Comparison of ENCODE assay signal across 11 cellular contexts in the genomic region with DNA sequence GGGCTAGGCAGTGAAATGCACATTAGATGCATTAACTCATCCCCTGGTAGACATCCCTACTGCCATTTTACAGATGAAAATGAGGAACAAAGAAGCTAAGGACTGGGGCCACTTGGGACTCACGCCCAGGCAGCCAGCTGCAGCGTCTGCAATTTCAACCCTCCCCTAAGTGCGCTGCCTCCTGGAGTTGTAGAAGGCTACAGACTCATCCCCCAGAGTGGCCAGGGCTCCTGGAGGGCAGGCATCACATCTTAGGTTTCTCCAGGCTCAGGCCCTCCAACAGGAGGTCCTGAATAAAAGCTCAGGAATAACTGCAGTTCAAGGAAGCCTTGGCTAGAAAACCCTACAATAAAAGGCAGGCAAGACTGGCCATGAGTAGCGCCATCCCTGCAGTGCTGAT. TPM values are rescaled to one million over a fixed set of nuclear protein-coding genes. Genes with fewer than 3 reads are reported as not detected.
DNase-seq lines count a peak whose midpoint lies in the region; ATAC-seq and TF ChIP-seq lines count a peak whose summit lies in the region.
"Had no signal": no experiment of that assay in that cellular context is flagged by ENCODE, and none has a peak within 500 bp of the region (broad histone marks: within the 10 kb centered on the region; RNA-seq: fewer than 3 reads in every experiment).

No MANE protein-coding gene starts in this region.

- H3K27me3 ChIP-seq in naive thymus-derived CD4-positive, alpha-beta T cell (ENCODE audit: control insufficient read depth in 2 of 2, insufficient read depth in 2 of 2, low read length in 2 of 2), result no peaks in the 10 kb centered on the region
- H3K27me3 ChIP-seq in upper lobe of right lung, result no peaks in the 10 kb centered on the region
- no peaks in the 10 kb centered on the region for H3K27me3 ChIP-seq in PC-9 (ENCODE audit: insufficient read depth, low read depth)

- no peaks in the 10 kb centered on the region for H3K9me2 ChIP-seq in PC-9 (ENCODE audit: insufficient read depth)

- peaks cover 72 to 86% of the 10 kb centered on the region in 2 donors for H3K4me1 ChIP-seq in naive thymus-derived CD4-positive, alpha-beta T cell (ENCODE audit: control insufficient read depth in 2 of 2, insufficient read depth in 2 of 2, low read length in 2 of 2)
- H3K4me1 ChIP-seq in upper lobe of right lung, result peaks cover 98% of the 10 kb centered on the region
- H3K4me1 ChIP-seq in PC-9 (replicated peaks; ENCODE audit: insufficient read depth), result peaks cover 21% of the 10 kb centered on the region

- H3K4me3 ChIP-seq in naive thymus-derived CD4-positive, alpha-beta T cell (ENCODE audit: low read length), result no peak overlapping the region
- no peak overlapping the region for H3K4me3 ChIP-seq in upper lobe of right lung
- H3K4me3 ChIP-seq in PC-9, result no peak overlapping the region

- CTCF ChIA-PET in activated naive CD4-positive, alpha-beta T cell treated with anti-CD3 and anti-CD28 coated beads for 36 hours (lab: Charles Lee), result interaction anchor here (0.5 to 0.9 kb wide), 2 partner anchors 19 to 57 kb away, joined by 3 to 5 read pairs; no protein-coding TSS in a partner anchor
- CTCF ChIA-PET in naive thymus-derived CD4-positive, alpha-beta T cell (lab: Charles Lee), result interaction anchor here (1.6 to 1.8 kb wide), 2 partner anchors 14 to 16 kb away, joined by 3 to 7 read pairs; no protein-coding TSS in a partner anchor
- CTCF ChIA-PET in PC-9 (lab: Charles Lee), result no interaction called here

- no peak for DNase-seq in activated naive CD4-positive, alpha-beta T cell treated with anti-CD3 and anti-CD28 coated beads for 36 hours
- no peak for DNase-seq in activated naive CD4-positive, alpha-beta T cell treated with Interleukin-2 at 50 U/mL for 16 hours
- DNase-seq in caudate nucleus (lab: John Stamatoyannopoulos, UW) (peak in 6 of 61 donors; percentile 15 to 65 (median 40)), upper lobe of right lung (no peak), SW 1271 (lab: John Stamatoyannopoulos, UW) (no peak), PC-9 (no peak)
- no peak for DNase-seq in naive thymus-derived CD4-positive, alpha-beta T cell
- DNase-seq: AML-193, NCI-H1417 treated with DMSO at 0.1 percent for 48 hours had no signal

- BruUV-seq in PC-9 (replicated peaks; lab: Mats Ljungman, UMichigan), result no TSS peak

- no peak overlapping the region for H3K4me3 Mint-ChIP-seq in activated naive CD4-positive, alpha-beta T cell treated with anti-CD3 and anti-CD28 coated beads for 36 hours
- H3K4me3 Mint-ChIP-seq in naive thymus-derived CD4-positive, alpha-beta T cell, result peak overlapping the region in 8 of 10 donors; percentile 20 to 91 (median 78)

- peaks cover 33% of the 10 kb centered on the region for H4K20me1 ChIP-seq in PC-9 (ENCODE audit: insufficient read depth)

- TF ChIP-seq CTCF in upper lobe of right lung (IDR thresholded peaks at IDR 0.05) (no peak), PC-9 (conservative IDR thresholded peaks at IDR 0.05) (no peak)

- no peak overlapping the region for H3K4me2 ChIP-seq in PC-9

- peak overlapping the region; percentile 50 for H3K27ac ChIP-seq in caudate nucleus (ENCODE audit: low read depth, low read length)
- H3K27ac ChIP-seq in naive thymus-derived CD4-positive, alpha-beta T cell (ENCODE audit: low read depth, low read length), result peak overlapping the region; percentile 79
- no peak overlapping the region for H3K27ac ChIP-seq in upper lobe of right lung
- no peak overlapping the region for H3K27ac ChIP-seq in PC-9
- H3K27ac ChIP-seq: epithelial cell of prostate had no signal

- peaks cover 21% of the 10 kb centered on the region for H3F3A ChIP-seq in PC-9 (ENCODE audit: insufficient read depth, low read depth)

- ATAC-seq in naive thymus-derived CD4-positive, alpha-beta T cell, result no peak
- ATAC-seq in upper lobe of right lung (peak; percentile 5), HG02852 (IDR thresholded peaks at IDR 0.05; ENCODE audit: unreplicated experiment) (no peak)

- H3K9me3 Mint-ChIP-seq in activated naive CD4-positive, alpha-beta T cell treated with anti-CD3 and anti-CD28 coated beads for 36 hours, result no peaks in the 10 kb centered on the region
- no peaks in the 10 kb centered on the region for H3K9me3 Mint-ChIP-seq in naive thymus-derived CD4-positive, alpha-beta T cell

- peaks cover 71% of the 10 kb centered on the region for H3K79me2 ChIP-seq in PC-9 (ENCODE audit: low read depth)

- H3K4me1 Mint-ChIP-seq in activated naive CD4-positive, alpha-beta T cell treated with anti-CD3 and anti-CD28 coated beads for 36 hours (ENCODE audit: low read depth), result peaks cover 88% of the 10 kb centered on the region
- H3K4me1 Mint-ChIP-seq in naive thymus-derived CD4-positive, alpha-beta T cell, result peaks cover 80 to 95% (median 91%) of the 10 kb centered on the region in 7 donors

- no peaks in the 10 kb centered on the region for H3K27me3 Mint-ChIP-seq in activated naive CD4-positive, alpha-beta T cell treated with anti-CD3 and anti-CD28 coated beads for 36 hours (ENCODE audit: low read depth)
- H3K27me3 Mint-ChIP-seq in naive thymus-derived CD4-positive, alpha-beta T cell, result no peaks in the 10 kb centered on the region

- POLR2A ChIA-PET in naive thymus-derived CD4-positive, alpha-beta T cell (lab: Charles Lee), result interaction anchor here (0.6 to 2.5 kb wide), 6 partner anchors 9 to 30 kb away, joined by 3 to 9 read pairs (median 4); no protein-coding TSS in a partner anchor
- POLR2A ChIA-PET in PC-9 (lab: Charles Lee; ENCODE audit: unreplicated experiment), result no interaction called here

- H3K27ac Mint-ChIP-seq in activated naive CD4-positive, alpha-beta T cell treated with anti-CD3 and anti-CD28 coated beads for 36 hours, result peak overlapping the region; percentile 27
- H3K27ac Mint-ChIP-seq in naive thymus-derived CD4-positive, alpha-beta T cell, result peak overlapping the region in 7 of 9 donors; percentile 77 to 97 (median 91)

- no peak overlapping the region for H2AFZ ChIP-seq in PC-9

- peaks cover 8% of the 10 kb centered on the region for H3K36me3 Mint-ChIP-seq in activated naive CD4-positive, alpha-beta T cell treated with anti-CD3 and anti-CD28 coated beads for 36 hours (ENCODE audit: low read depth)
- peaks cover 3 to 28% (median 13%) of the 10 kb centered on the region in 5 donors for H3K36me3 Mint-ChIP-seq in naive thymus-derived CD4-positive, alpha-beta T cell

- peaks cover 0 to 10% (median 0%) of the 10 kb centered on the region in 3 experiments for H3K36me3 ChIP-seq in naive thymus-derived CD4-positive, alpha-beta T cell (ENCODE audit: control insufficient read depth in 2 of 3, insufficient read depth in 3 of 3, low read length in 3 of 3)
- H3K36me3 ChIP-seq in upper lobe of right lung, result no peaks in the 10 kb centered on the region
- no peaks in the 10 kb centered on the region for H3K36me3 ChIP-seq in PC-9 (ENCODE audit: low read depth)

- H3K9me3 ChIP-seq in naive thymus-derived CD4-positive, alpha-beta T cell (ENCODE audit: control insufficient read depth in 2 of 3, low read length in 3 of 3), result no peaks in the 10 kb centered on the region
- H3K9me3 ChIP-seq in upper lobe of right lung (no peaks in the 10 kb centered on the region), PC-9 (ENCODE audit: insufficient read depth, low read depth) (no peaks in the 10 kb centered on the region)

- intact Hi-C loops in activated naive CD4-positive, alpha-beta T cell treated with anti-CD3 and anti-CD28 coated beads for 36 hours (cut with micrococcal nuclease), result no loop called here
- intact Hi-C loops in naive thymus-derived CD4-positive, alpha-beta T cell (cut with micrococcal nuclease), result loop anchor here in 1 of 2 donors (1.0 kb wide), 1 partner anchor 9 kb away; no protein-coding TSS in a partner anchor
- intact Hi-C loops in upper lobe of right lung (cut with DNase I), result no loop called here
- intact Hi-C loops in PC-9 (cut with micrococcal nuclease; ENCODE audit: unreplicated experiment), result no loop called here

RNA-seq across cellular contexts. Expression of gene CAPZB, which starts 31.5 kb away (rescaled TPM):
- total RNA-seq in activated naive CD4-positive, alpha-beta T cell treated with anti-CD3 and anti-CD28 coated beads for 36 hours, result 100 to 1,000 TPM; 362 to 381 TPM
- 100 to 1,000 TPM; 216 to 519 (median 264) TPM for total RNA-seq in naive thymus-derived CD4-positive, alpha-beta T cell
- 100 to 1,000 TPM; 522 to 559 TPM for polyA plus RNA-seq in naive thymus-derived CD4-positive, alpha-beta T cell
- 237 TPM for total RNA-seq in upper lobe of right lung
- 222 and 274 TPM in 2 replicates for total RNA-seq in PC-9 (2021)

Comparison
In these comparisons a context has a peak if more than half of its experiments do, and no peak if none do; other contexts are left out.
1. H3K27ac ChIP-seq: peak in caudate nucleus (single experiment) and naive thymus-derived CD4-positive, alpha-beta T cell (single experiment); none in upper lobe of right lung (single experiment) and PC-9 (single experiment).